ENCODE assay signal across 27 cellular contexts in the genomic region with DNA sequence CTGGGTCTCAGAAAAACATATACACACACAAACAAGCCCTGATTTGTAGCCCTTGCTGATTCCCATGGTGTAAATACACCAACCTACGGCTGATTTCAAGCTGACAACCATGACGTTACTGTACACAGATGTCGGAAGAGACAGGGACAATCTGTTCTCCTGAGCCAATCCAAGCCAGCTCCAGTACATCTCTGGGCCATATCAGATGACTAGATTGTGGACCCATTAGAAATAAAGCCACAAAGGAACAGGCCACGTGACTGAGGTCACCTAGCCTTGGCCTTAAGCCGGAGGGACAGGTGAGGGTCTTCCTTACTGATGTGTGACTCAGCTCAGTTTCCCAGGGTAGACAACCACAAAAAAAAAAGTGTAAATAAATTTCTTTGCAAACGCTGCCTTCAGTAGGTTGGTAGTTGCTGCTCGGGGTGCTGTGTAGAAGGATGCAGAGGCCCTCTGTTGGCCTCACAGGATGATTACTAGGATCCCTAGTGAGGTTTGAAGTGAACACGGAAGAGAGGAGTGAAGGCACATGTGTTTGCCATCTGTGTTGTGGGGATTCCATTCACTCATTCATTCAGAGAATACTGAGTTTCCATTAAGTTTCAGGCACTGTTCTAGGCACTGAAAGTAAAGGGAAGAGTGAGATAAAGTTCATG.
"Had no signal": no experiment of that assay in that cellular context is flagged by ENCODE, and none has a peak within 500 bp of the region (broad histone marks: within the 10 kb centered on the region; RNA-seq: fewer than 3 reads in every experiment).

No MANE protein-coding gene starts in this region.

- H3K4me1 ChIP-seq: adrenal gland, body of pancreas, colonic mucosa, gastroesophageal sphincter, lower lobe of right lung had no signal

- H3K36me3 ChIP-seq: adrenal gland, cardiac muscle cell, colonic mucosa, gastroesophageal sphincter, lower lobe of right lung, thoracic aorta, WERI-Rb-1 had no signal

- DNase-seq: activated CD4-positive, alpha-beta T cell treated with anti-CD3 and anti-CD28 coated beads for 48 hours; activated CD4-positive, alpha-beta T cell treated with anti-CD3 and anti-CD28 coated beads, Interleukin-2, amount 50 U/mL, for 48 hours; activated CD8-positive, alpha-beta memory T cell treated with anti-CD3 and anti-CD28 coated beads, Interleukin-2, amount 50 U/mL, for 4 hours; activated effector memory CD4-positive, alpha-beta T cell treated with anti-CD3 and anti-CD28 coated beads, Interleukin-2, amount 50 U/mL, for 16 hours; activated naive CD4-positive, alpha-beta T cell treated with anti-CD3 and anti-CD28 coated beads for 36 hours; activated naive CD8-positive, alpha-beta T cell treated with anti-CD3 and anti-CD28 coated beads for 36 hours; activated T-cell treated with anti-CD3 and anti-CD28 coated beads, Interleukin-2, amount 50 U/mL, for 1 hour; adrenal gland; aorta; body of pancreas; cerebellar nuclear complex; colonic mucosa; effector CD8-positive, alpha-beta T cell; head of caudate nucleus; hippocampal formation; lower lobe of right lung; mesenchymal stem cell; posterior cingulate gyrus; right cardiac atrium; stimulated activated CD4-positive, alpha-beta T cell treated with anti-CD3 and anti-CD28 coated beads, Interleukin-4, amount 100 ng/mL, for 24 hours; T-helper 17 cell; T1000; trophoblast cell; WERI-Rb-1 had no signal

- H3K4me3 ChIP-seq: adrenal gland, body of pancreas, cardiac muscle cell, colonic mucosa, gastroesophageal sphincter, lower lobe of right lung, thoracic aorta had no signal

- H3K27ac ChIP-seq: adrenal gland, body of pancreas, cardiac muscle cell, colonic mucosa, gastroesophageal sphincter, lower lobe of right lung, thoracic aorta, WERI-Rb-1 had no signal

- H3K9me3 ChIP-seq: body of pancreas, colonic mucosa had no signal

- H3K27me3 ChIP-seq: adrenal gland, body of pancreas, colonic mucosa, gastroesophageal sphincter had no signal
